Comparison of ENCODE assay signal across 2 cellular contexts in genomic region chr2:149065236-149065635, GRCh38.
TF ChIP-seq lines count a peak whose summit lies in the region.

No MANE protein-coding gene starts in this region.

TF ChIP-seq in HepG2, 621 proteins besides CTCF, POLR2A, EP300 and RAD21 (continued from another document):
- TF ChIP-seq MLXIP (CRISPR knock-in tag; IDR thresholded peaks at IDR 0.05; ENCODE audit: borderline replicate concordance) (no peak), ZNF75D (CRISPR knock-in tag; IDR thresholded peaks at IDR 0.05; ENCODE audit: borderline replicate concordance) (no peak), AHDC1 (CRISPR knock-in tag; IDR thresholded peaks at IDR 0.05; ENCODE audit: borderline replicate concordance) (no peak), NFE2L2 (IDR thresholded peaks at IDR 0.05; ENCODE audit: low read length) (peak; percentile 58)

TF ChIP-seq in SK-N-SH treated with all-trans-retinoic acid at 6 μM for 48 hours, 23 proteins besides CTCF, POLR2A, EP300 and RAD21 (continued from another document):
- no peak for TF ChIP-seq TSHZ2 (CRISPR knock-in tag; IDR thresholded peaks at IDR 0.05)
- no peak for TF ChIP-seq ARNTL (CRISPR knock-in tag; IDR thresholded peaks at IDR 0.05; ENCODE audit: borderline replicate concordance, low read depth)
- TF ChIP-seq OSR1 (CRISPR knock-in tag; IDR thresholded peaks at IDR 0.05), result no peak
